In the genomic region with DNA sequence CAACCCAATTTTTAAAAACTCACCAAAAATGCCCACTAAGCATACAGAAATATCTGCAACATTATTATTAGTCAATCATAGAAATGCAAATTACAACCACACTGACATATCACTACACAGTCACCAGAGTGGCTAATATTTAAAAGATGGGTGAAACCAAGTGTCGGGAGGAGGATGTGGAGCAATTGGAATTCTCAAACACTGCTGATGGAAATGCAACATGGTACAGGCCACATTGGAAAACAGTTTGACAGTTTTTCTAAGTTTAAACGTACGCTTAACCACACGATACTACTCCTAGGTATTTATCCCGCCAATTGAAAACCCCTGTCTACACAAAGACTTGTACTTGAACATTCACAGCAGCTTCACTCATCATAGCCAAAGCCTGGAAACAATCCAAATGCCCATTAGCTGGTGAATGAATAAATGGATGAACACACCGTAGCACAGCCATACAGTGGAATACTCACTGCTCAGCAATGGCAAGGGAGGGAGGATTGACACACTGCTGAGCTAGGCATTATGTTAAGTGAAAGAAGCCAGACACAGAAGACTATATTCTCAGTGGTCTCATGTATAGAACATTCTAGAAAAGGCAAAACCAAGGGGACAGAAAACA, we compare ENCODE assay signal across 19 cellular contexts.
DNase-seq lines count a peak whose midpoint lies in the region; ATAC-seq and TF ChIP-seq lines count a peak whose summit lies in the region.
"Had no signal": no experiment of that assay in that cellular context is flagged by ENCODE, and none has a peak within 500 bp of the region (broad histone marks: within the 10 kb centered on the region; RNA-seq: fewer than 3 reads in every experiment).

No MANE protein-coding gene starts in this region.

- in situ Hi-C loops in ACHN (cut with HindIII; ENCODE audit: low pct_ligation_motif_present, low pct_unique_long_range_greater_than_20kb, low sequenced_read_pairs) = no loop called here

- DNase-seq in ACHN = peak; percentile 97
- DNase-seq in HK-2 (ENCODE audit: unreplicated experiment) = peak; percentile 56
- peak; percentile 84 for DNase-seq in NCI-H345 (lab: John Stamatoyannopoulos, UW)
- DNase-seq in epithelial cell of esophagus (ENCODE audit: low read depth) = peak; percentile 67
- DNase-seq in NOMO-1 treated with DMSO at 0.1 percent for 48 hours (lab: John Stamatoyannopoulos, UW; ENCODE audit: unreplicated experiment) = no peak
- no peak for DNase-seq in Ammon's horn (ENCODE audit: low spot score)
- no peak for DNase-seq in activated CD4-positive, alpha-beta T cell treated with anti-CD3 and anti-CD28 coated beads for 1 hour
- DNase-seq: activated CD4-positive, alpha-beta T cell treated with anti-CD3 and anti-CD28 coated beads for 4 hours; activated CD8-positive, alpha-beta memory T cell treated with anti-CD3 and anti-CD28 coated beads, Interleukin-2, amount 10 ng/mL, durations not matched to agents 7 days and 5 days; activated naive CD8-positive, alpha-beta T cell treated with anti-CD3 and anti-CD28 coated beads, Interleukin-2, amount 10 ng/mL, durations not matched to agents 7 days and 5 days; kidney; naive thymus-derived CD4-positive, alpha-beta T cell; NCI-H1694 treated with DMSO at 0.1 percent for 48 hours; stimulated activated CD4-positive, alpha-beta T cell treated with anti-CD3 and anti-CD28 coated beads, Interleukin-15, amount 100 ng/mL, for 24 hours had no signal

- ATAC-seq in HG03457 (IDR thresholded peaks at IDR 0.05; ENCODE audit: unreplicated experiment) = no peak
- ATAC-seq: activated CD8-positive, alpha-beta memory T cell treated with anti-CD3 and anti-CD28 coated beads, Interleukin-2, amount 10 ng/mL, durations not matched to agents 7 days and 5 days; GM23338; naive thymus-derived CD4-positive, alpha-beta T cell; right lobe of liver; stimulated activated memory B cell treated with anti-CD40 and anti-IgM and Interleukin-4, amounts not matched to agents 10 μg/mL and 1 μg/mL and 100 μg/mL, for 72 hours had no signal

- TF ChIP-seq CTCF in epithelial cell of esophagus (IDR thresholded peaks at IDR 0.05; ENCODE audit: insufficient read depth, low read depth, low read length, missing control alignments) = no peak

- no peak overlapping the region for H3K4me3 ChIP-seq in epithelial cell of esophagus (ENCODE audit: low read length)
- H3K4me3 ChIP-seq: GM23338, right lobe of liver, thoracic aorta had no signal

Comparison
In these comparisons a context has a peak if more than half of its experiments do, and no peak if none do; other contexts are left out.
1. DNase-seq: peak in ACHN (single experiment), HK-2 (single experiment), NCI-H345 (single experiment) and epithelial cell of esophagus (single experiment); none in NOMO-1 treated with DMSO at 0.1 percent for 48 hours (single experiment), Ammon's horn (single experiment) and activated CD4-positive, alpha-beta T cell treated with anti-CD3 and anti-CD28 coated beads for 1 hour (single experiment).